In the genomic region with DNA sequence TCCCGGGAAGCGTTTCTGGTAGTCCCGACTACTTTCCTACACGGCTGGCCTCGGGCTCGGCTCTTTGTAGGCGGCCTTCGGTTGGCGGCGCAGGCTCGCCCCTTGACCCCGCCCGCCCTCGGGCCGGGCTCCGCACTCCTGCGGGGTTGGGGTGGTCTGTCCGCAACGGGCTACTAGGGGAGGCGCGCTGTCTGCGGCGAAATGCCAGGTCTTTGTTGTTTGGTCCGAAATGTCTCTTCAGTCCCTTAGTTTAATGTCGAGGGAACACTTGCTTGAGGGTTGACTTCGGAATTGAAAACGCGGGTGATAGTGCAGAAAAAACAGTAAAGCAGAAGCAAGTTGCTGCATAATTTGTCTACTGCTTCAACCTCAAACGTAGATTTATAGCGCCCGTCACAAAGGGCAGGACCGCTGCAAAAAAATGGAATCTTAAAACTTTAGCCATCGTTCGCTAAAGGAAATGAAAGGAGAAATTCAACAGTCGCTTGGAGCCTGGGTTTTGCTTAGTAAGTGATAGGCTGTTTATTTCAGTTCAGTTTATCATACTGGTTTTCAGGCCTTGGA, we compare ENCODE assay signal across 8 cellular contexts. TPM values are rescaled to one million over a fixed set of nuclear protein-coding genes. Genes with fewer than 3 reads are reported as not detected.
DNase-seq lines count a peak whose midpoint lies in the region; ATAC-seq, FAIRE-seq and TF ChIP-seq lines count a peak whose summit lies in the region.

No MANE protein-coding gene starts in this region.

- H4K20me1 ChIP-seq in PC-9 (ENCODE audit: insufficient read depth) (no peaks in the 10 kb centered on the region), endothelial cell of umbilical vein (replicated peaks; ENCODE audit: control insufficient read depth, extremely low read depth, insufficient read depth, low read length) (no peaks in the 10 kb centered on the region)

- H3K9me2 ChIP-seq in PC-9 (ENCODE audit: insufficient read depth), result no peaks in the 10 kb centered on the region

- no peak for FAIRE-seq in endothelial cell of umbilical vein (lab: Jason Lieb, UNC)

- peak overlapping the region; percentile 86 for H3K4me2 ChIP-seq in PC-9
- peak overlapping the region; percentile 92 for H3K4me2 ChIP-seq in endothelial cell of umbilical vein (ENCODE audit: insufficient read depth, low read length)

- H3K9me3 Mint-ChIP-seq in nephron, result no peaks in the 10 kb centered on the region

- CTCF ChIA-PET in A673 (lab: Charles Lee), result interaction anchor here (1.0 kb wide), 1 partner anchor 86 kb away, joined by 3 read pairs; no protein-coding TSS in a partner anchor
- CTCF ChIA-PET in PC-9 (lab: Charles Lee), result no interaction called here
- CTCF ChIA-PET in endothelial cell of umbilical vein (lab: Charles Lee), result interaction anchor here (0.7 to 2.5 kb wide), 10 partner anchors 11 to 413 kb away, joined by 3 to 24 read pairs (median 6); a partner anchor contains a TSS

- POLR2A ChIA-PET in A673 (lab: Charles Lee; ENCODE audit: low non-redundant PET), result interaction anchor here (0.6 kb wide), 1 partner anchor 180 kb away, joined by 3 read pairs; no protein-coding TSS in a partner anchor
- POLR2A ChIA-PET in PC-9 (lab: Charles Lee; ENCODE audit: unreplicated experiment), result interaction anchor here (0.6 to 1.2 kb wide), 6 partner anchors 12 to 1284 kb away, joined by 3 to 5 read pairs (median 4); no protein-coding TSS in a partner anchor
- POLR2A ChIA-PET in endothelial cell of umbilical vein (lab: Charles Lee), result interaction anchor here (1.1 kb wide), 1 partner anchor 297 kb away, joined by 7 read pairs; a partner anchor contains a TSS

- DNase-seq in A673 (ENCODE audit: low spot score) (peak; percentile 29), PC-9 (peak in 1 of 2 experiments; percentile 36), endothelial cell of umbilical vein (ENCODE audit: low read depth, low spot score) (no peak), erythroblast (lab: John Stamatoyannopoulos, UW) (no peak), retina (no peak)

- no peaks in the 10 kb centered on the region for H3K9me3 ChIP-seq in A673 (ENCODE audit: low read depth, low read length, poor library complexity, severe bottlenecking)
- no peaks in the 10 kb centered on the region for H3K9me3 ChIP-seq in PC-9 (ENCODE audit: insufficient read depth, low read depth)
- H3K9me3 ChIP-seq in endothelial cell of umbilical vein (replicated peaks; ENCODE audit: control insufficient read depth, insufficient read depth, low read length), result no peaks in the 10 kb centered on the region

- dilution Hi-C loops in endothelial cell of umbilical vein (cut with MboI; ENCODE audit: extremely low pct_ligation_motif_present, low sequenced_read_pairs), result no loop called here

- H3K4me1 ChIP-seq in A673 (ENCODE audit: insufficient read depth, low read length, poor library complexity, severe bottlenecking) (peaks cover 20% of the 10 kb centered on the region), PC-9 (replicated peaks; ENCODE audit: insufficient read depth) (peaks cover 45% of the 10 kb centered on the region), endothelial cell of umbilical vein (ENCODE audit: control insufficient read depth, extremely low read depth, insufficient read depth, low read length) (peaks cover 31% of the 10 kb centered on the region)

- peak overlapping the region; percentile 96 to 100 (median 99) for H3K27ac Mint-ChIP-seq in nephron

- H3K27ac ChIP-seq in A673 (ENCODE audit: low read depth, low read length, poor library complexity, severe bottlenecking) (peak overlapping the region; percentile 92), PC-9 (peak overlapping the region; percentile 96; the same call in 1 of the 2 replicates), endothelial cell of umbilical vein (ENCODE audit: insufficient read depth, low read depth, low read length) (peak overlapping the region; percentile 80)

- H3K79me2 ChIP-seq in PC-9 (ENCODE audit: low read depth), result peaks cover 64% of the 10 kb centered on the region
- peaks cover 60% of the 10 kb centered on the region for H3K79me2 ChIP-seq in endothelial cell of umbilical vein (ENCODE audit: control insufficient read depth, insufficient read depth, low read length)

- peak overlapping the region; percentile 91 to 99 (median 95) for H3K4me3 Mint-ChIP-seq in nephron

- H3F3A ChIP-seq in PC-9 (ENCODE audit: insufficient read depth, low read depth), result peaks cover 25% of the 10 kb centered on the region

- TF ChIP-seq CTCF in A673 (conservative IDR thresholded peaks at IDR 0.05; ENCODE audit: low read depth, low read length) (no peak), PC-9 (conservative IDR thresholded peaks at IDR 0.05) (no peak), endothelial cell of umbilical vein (IDR thresholded peaks at IDR 0.05; ENCODE audit: extremely low read depth in 1 of 2, insufficient read depth in 1 of 2, low read depth in 1 of 2, low read length in 2 of 2) (no peak), nephron (IDR thresholded peaks at IDR 0.05; ENCODE audit: unreplicated experiment in 3 of 3) (no peak)

- H3K27me3 Mint-ChIP-seq in nephron (ENCODE audit: low read depth), result no peaks in the 10 kb centered on the region

- H3K36me3 Mint-ChIP-seq in nephron (ENCODE audit: low read depth), result peaks cover 22% of the 10 kb centered on the region

- peaks cover 49% of the 10 kb centered on the region for H3K4me1 Mint-ChIP-seq in nephron

- H3K9me1 ChIP-seq in endothelial cell of umbilical vein (replicated peaks; ENCODE audit: control insufficient read depth, extremely low read depth, insufficient read depth, low read length), result no peaks in the 10 kb centered on the region

- no peaks in the 10 kb centered on the region for H3K27me3 ChIP-seq in A673 (replicated peaks; ENCODE audit: insufficient read depth, low read depth, low read length, poor library complexity)
- no peaks in the 10 kb centered on the region for H3K27me3 ChIP-seq in PC-9 (ENCODE audit: insufficient read depth, low read depth)
- H3K27me3 ChIP-seq in endothelial cell of umbilical vein (ENCODE audit: control insufficient read depth in 2 of 2, insufficient read depth in 2 of 2, low read length in 2 of 2), result no peaks in the 10 kb centered on the region

- BruUV-seq in A673 (replicated peaks; lab: Mats Ljungman, UMichigan) (TSS peak; percentile 72), PC-9 (replicated peaks; lab: Mats Ljungman, UMichigan) (TSS peak; percentile 46), endothelial cell of umbilical vein (replicated peaks; lab: Mats Ljungman, UMichigan) (TSS peak; percentile 57)

- H2AFZ ChIP-seq in PC-9, result peak overlapping the region; percentile 84
- peak overlapping the region; percentile 93 for H2AFZ ChIP-seq in endothelial cell of umbilical vein (ENCODE audit: low read depth, low read length)

- peaks cover 23% of the 10 kb centered on the region for H3K36me3 ChIP-seq in A673 (ENCODE audit: insufficient read depth, low read length, poor library complexity, severe bottlenecking)
- H3K36me3 ChIP-seq in PC-9 (ENCODE audit: low read depth), result peaks cover 25% of the 10 kb centered on the region
- peaks cover 3% of the 10 kb centered on the region in 2 experiments for H3K36me3 ChIP-seq in endothelial cell of umbilical vein (ENCODE audit: control insufficient read depth in 2 of 2, extremely low read depth in 1 of 2, insufficient read depth in 2 of 2, low read length in 2 of 2)

- peak; percentile 31 for ATAC-seq in GM18861 (IDR thresholded peaks at IDR 0.05; ENCODE audit: unreplicated experiment)
- peak; percentile 59 for ATAC-seq in HG03045 (IDR thresholded peaks at IDR 0.05; ENCODE audit: unreplicated experiment)

- intact Hi-C loops in A673 (cut with micrococcal nuclease; ENCODE audit: unreplicated experiment) (no loop called here), PC-9 (cut with micrococcal nuclease; ENCODE audit: unreplicated experiment) (loop anchor here (1.0 to 5.0 kb wide), 4 partner anchors 142 to 608 kb away; a partner anchor contains a TSS), endothelial cell of umbilical vein (cut with micrococcal nuclease) (loop anchor here (1.0 to 5.0 kb wide), 7 partner anchors 207 to 1057 kb away; a partner anchor contains a TSS)

- H3K9ac ChIP-seq in endothelial cell of umbilical vein (replicated peaks; ENCODE audit: extremely low read depth, insufficient read depth, low read length), result peak overlapping the region; percentile 97

- no peak for TF ChIP-seq POLR2A in endothelial cell of umbilical vein (IDR thresholded peaks at IDR 0.05; ENCODE audit: low read depth, low read length)
- no peak for TF ChIP-seq POLR2A in erythroblast (IDR thresholded peaks at IDR 0.05; ENCODE audit: low read length)

- H3K4me3 ChIP-seq in A673 (ENCODE audit: low read depth, low read length, poor library complexity, severe bottlenecking), result peak overlapping the region; percentile 84
- peak overlapping the region; percentile 99 for H3K4me3 ChIP-seq in PC-9
- peak overlapping the region; percentile 70 to 98 (median 96) for H3K4me3 ChIP-seq in endothelial cell of umbilical vein (replicated peaks in 1 of 3; ENCODE audit: insufficient read depth in 1 of 3, low read depth in 1 of 3, low read length in 3 of 3)

RNA-seq across cellular contexts. Expression of a gene that starts 0.4 kb away (rescaled TPM):
- total RNA-seq in A673 (2021), result 43.9 and 51.6 TPM in 2 replicates
- total RNA-seq in PC-9 (2021), result 54.6 and 60.1 TPM in 2 replicates
- total RNA-seq in endothelial cell of umbilical vein, result 30.8 and 39.8 TPM in 2 replicates
- 160 and 203 TPM in 2 replicates for polyA plus RNA-seq in endothelial cell of umbilical vein
- 72.9 TPM in 2 replicates for polyA plus RNA-seq in endothelial cell of umbilical vein (2011; cell fraction: cytosol; rRNA removed)
- polyA plus RNA-seq in endothelial cell of umbilical vein (2011; cell fraction: nucleus; rRNA removed), result 83.2 and 96.9 TPM in 2 replicates
- 44.5 and 55.3 TPM in 2 replicates for polyA plus RNA-seq in endothelial cell of umbilical vein (2012)
- 148 and 155 TPM in 2 replicates for polyA minus RNA-seq in endothelial cell of umbilical vein
- polyA minus RNA-seq in endothelial cell of umbilical vein (2011; cell fraction: cytosol; rRNA and poly(A)+ RNA removed), result 22.0 TPM
- 37.7 and 53.0 TPM in 2 replicates for polyA minus RNA-seq in endothelial cell of umbilical vein (2011; cell fraction: nucleus; rRNA and poly(A)+ RNA removed)

RNA-seq across cellular contexts. Expression of a gene that starts 0.5 kb away (rescaled TPM):
- 31.9 and 32.0 TPM in 2 replicates for total RNA-seq in A673 (2021)
- total RNA-seq in PC-9 (2021), result 96.3 and 121 TPM in 2 replicates
- total RNA-seq in endothelial cell of umbilical vein, result 30.2 and 31.0 TPM in 2 replicates
- 26.2 and 27.3 TPM in 2 replicates for polyA plus RNA-seq in endothelial cell of umbilical vein
- polyA plus RNA-seq in endothelial cell of umbilical vein (2011; cell fraction: cytosol; rRNA removed), result 15.6 and 19.0 TPM in 2 replicates
- 95.0 and 140 TPM in 2 replicates for polyA plus RNA-seq in endothelial cell of umbilical vein (2011; cell fraction: nucleus; rRNA removed)
- polyA plus RNA-seq in endothelial cell of umbilical vein (2012), result 24.8 and 27.0 TPM in 2 replicates
- polyA minus RNA-seq in endothelial cell of umbilical vein, result 18.5 and 21.9 TPM in 2 replicates
- 19.9 TPM for polyA minus RNA-seq in endothelial cell of umbilical vein (2011; cell fraction: cytosol; rRNA and poly(A)+ RNA removed)
- 57.3 and 59.8 TPM in 2 replicates for polyA minus RNA-seq in endothelial cell of umbilical vein (2011; cell fraction: nucleus; rRNA and poly(A)+ RNA removed)

RNA-seq across cellular contexts. Expression of a gene that starts 19.5 kb away (rescaled TPM):
- total RNA-seq in A673 (2021), result 2.3 and 3.4 TPM in 2 replicates
- 13.6 and 15.2 TPM in 2 replicates for total RNA-seq in PC-9 (2021)
- 3.4 and 3.7 TPM in 2 replicates for total RNA-seq in endothelial cell of umbilical vein
- polyA plus RNA-seq in endothelial cell of umbilical vein, result 0.80 and 0.97 TPM in 2 replicates
- polyA plus RNA-seq in endothelial cell of umbilical vein (2011; cell fraction: cytosol; rRNA removed), result 0.18 and 0.32 TPM in 2 replicates
- 4.3 and 5.7 TPM in 2 replicates for polyA plus RNA-seq in endothelial cell of umbilical vein (2011; cell fraction: nucleus; rRNA removed)
- polyA plus RNA-seq in endothelial cell of umbilical vein (2012), result 0.52 and 0.80 TPM in 2 replicates
- 1.4 and 1.7 TPM in 2 replicates for polyA minus RNA-seq in endothelial cell of umbilical vein
- polyA minus RNA-seq in endothelial cell of umbilical vein (2011; cell fraction: cytosol; rRNA and poly(A)+ RNA removed), result 1.1 TPM
- 7.6 and 8.3 TPM in 2 replicates for polyA minus RNA-seq in endothelial cell of umbilical vein (2011; cell fraction: nucleus; rRNA and poly(A)+ RNA removed)
